ENCODE assay signal across 9 cellular contexts in genomic region chr1:167617950-167618269, GRCh38. TPM values are rescaled to one million over a fixed set of nuclear protein-coding genes. Genes with fewer than 3 reads are reported as not detected.
DNase-seq lines count a peak whose midpoint lies in the region; ATAC-seq, FAIRE-seq and TF ChIP-seq lines count a peak whose summit lies in the region.
"Had no signal": no experiment of that assay in that cellular context is flagged by ENCODE, and none has a peak within 500 bp of the region (broad histone marks: within the 10 kb centered on the region; RNA-seq: fewer than 3 reads in every experiment).

No MANE protein-coding gene starts in this region.

- FAIRE-seq in kidney (lab: Jason Lieb, UNC) = no peak

- POLR2A ChIA-PET in activated CD8-positive, alpha-beta T cell treated with anti-CD3 and anti-CD28 coated beads for 36 hours (lab: Charles Lee) = interaction anchor here (0.8 to 3.6 kb wide), 3 partner anchors 10 to 61 kb away, joined by 3 to 21 read pairs (median 3); no protein-coding TSS in a partner anchor

- no peaks in the 10 kb centered on the region for H3K36me3 ChIP-seq in kidney (ENCODE audit: control insufficient read depth in 1 of 2, insufficient read depth in 2 of 2, low read length in 2 of 2)

- H3K27ac Mint-ChIP-seq in activated naive CD4-positive, alpha-beta T cell treated with anti-CD3 and anti-CD28 coated beads, Interleukin-2, amount 10 ng/mL, durations not matched to agents 7 days and 5 days = peak overlapping the region; percentile 95
- peak overlapping the region; percentile 86 for H3K27ac Mint-ChIP-seq in activated CD8-positive, alpha-beta T cell treated with anti-CD3 and anti-CD28 coated beads for 36 hours

- H3K9me3 Mint-ChIP-seq in activated naive CD4-positive, alpha-beta T cell treated with anti-CD3 and anti-CD28 coated beads, Interleukin-2, amount 10 ng/mL, durations not matched to agents 7 days and 5 days = peaks cover 8% of the 10 kb centered on the region
- H3K9me3 Mint-ChIP-seq in activated CD8-positive, alpha-beta T cell treated with anti-CD3 and anti-CD28 coated beads for 36 hours = peaks cover 7% of the 10 kb centered on the region

- H3K27me3 Mint-ChIP-seq in activated naive CD4-positive, alpha-beta T cell treated with anti-CD3 and anti-CD28 coated beads, Interleukin-2, amount 10 ng/mL, durations not matched to agents 7 days and 5 days = no peaks in the 10 kb centered on the region
- H3K27me3 Mint-ChIP-seq in activated CD8-positive, alpha-beta T cell treated with anti-CD3 and anti-CD28 coated beads for 36 hours = no peaks in the 10 kb centered on the region

- peaks cover 8 to 13% of the 10 kb centered on the region in 2 donors for H3K4me1 ChIP-seq in kidney (ENCODE audit: control insufficient read depth in 1 of 2, insufficient read depth in 1 of 2, low read depth in 1 of 2, low read length in 2 of 2)

- peaks cover 71% of the 10 kb centered on the region for H3K4me1 Mint-ChIP-seq in activated naive CD4-positive, alpha-beta T cell treated with anti-CD3 and anti-CD28 coated beads, Interleukin-2, amount 10 ng/mL, durations not matched to agents 7 days and 5 days
- H3K4me1 Mint-ChIP-seq in activated CD8-positive, alpha-beta T cell treated with anti-CD3 and anti-CD28 coated beads for 36 hours (ENCODE audit: low read depth) = peaks cover 45% of the 10 kb centered on the region

- intact Hi-C loops in activated CD8-positive, alpha-beta T cell treated with anti-CD3 and anti-CD28 coated beads for 36 hours (cut with micrococcal nuclease) = no loop called here
- intact Hi-C loops in kidney (cut with DNase I) = no loop called here

- H3K9me3 ChIP-seq in kidney (ENCODE audit: control insufficient read depth in 1 of 2, low read length in 2 of 2) = peaks cover 0 to 3% of the 10 kb centered on the region in 2 donors

- H3K9ac ChIP-seq in kidney (ENCODE audit: low read length in 2 of 2) = no peak overlapping the region

- ATAC-seq in activated CD8-positive, alpha-beta T cell treated with anti-CD3 and anti-CD28 coated beads for 36 hours = no peak
- ATAC-seq in GM19328 (IDR thresholded peaks at IDR 0.05; ENCODE audit: unreplicated experiment) (no peak), HG02759 (IDR thresholded peaks at IDR 0.05; ENCODE audit: unreplicated experiment) (no peak), GM18870 (IDR thresholded peaks at IDR 0.05; ENCODE audit: unreplicated experiment) (no peak)

- no peak for TF ChIP-seq CTCF in activated CD8-positive, alpha-beta T cell treated with anti-CD3 and anti-CD28 coated beads for 36 hours (IDR thresholded peaks at IDR 0.05)
- no peak for TF ChIP-seq CTCF in kidney (IDR thresholded peaks at IDR 0.05; ENCODE audit: borderline replicate concordance, extremely low read depth, insufficient read depth)

- H3K4me3 ChIP-seq in kidney (ENCODE audit: low read length in 2 of 2) = no peak overlapping the region

- CTCF ChIA-PET in activated naive CD4-positive, alpha-beta T cell treated with anti-CD3 and anti-CD28 coated beads, Interleukin-2, amount 10 ng/mL, durations not matched to agents 7 days and 5 days (lab: Charles Lee) = interaction anchor here (1.3 to 3.4 kb wide), 4 partner anchors 13 to 17 kb away, joined by 3 to 33 read pairs (median 16); no protein-coding TSS in a partner anchor
- CTCF ChIA-PET in activated CD8-positive, alpha-beta T cell treated with anti-CD3 and anti-CD28 coated beads for 36 hours (lab: Charles Lee) = interaction anchor here (2.5 to 3.5 kb wide), 2 partner anchors 17 to 70 kb away, joined by 13 to 22 read pairs; no protein-coding TSS in a partner anchor

- peak overlapping the region; percentile 75 for H3K4me3 Mint-ChIP-seq in activated naive CD4-positive, alpha-beta T cell treated with anti-CD3 and anti-CD28 coated beads, Interleukin-2, amount 10 ng/mL, durations not matched to agents 7 days and 5 days
- no peak overlapping the region for H3K4me3 Mint-ChIP-seq in activated CD8-positive, alpha-beta T cell treated with anti-CD3 and anti-CD28 coated beads for 36 hours

- peaks cover 14% of the 10 kb centered on the region for H3K36me3 Mint-ChIP-seq in activated naive CD4-positive, alpha-beta T cell treated with anti-CD3 and anti-CD28 coated beads, Interleukin-2, amount 10 ng/mL, durations not matched to agents 7 days and 5 days
- peaks cover 5% of the 10 kb centered on the region for H3K36me3 Mint-ChIP-seq in activated CD8-positive, alpha-beta T cell treated with anti-CD3 and anti-CD28 coated beads for 36 hours (ENCODE audit: low read depth)

- H3K27ac ChIP-seq in kidney (ENCODE audit: low read depth in 2 of 2, low read length in 2 of 2) (peak overlapping the region; percentile 22 to 84), substantia nigra (ENCODE audit: low read depth, low read length, poor library complexity, severe bottlenecking) (peak overlapping the region; percentile 28)

- no peak for DNase-seq in activated naive CD4-positive, alpha-beta T cell treated with anti-CD3 and anti-CD28 coated beads, Interleukin-2, amount 10 ng/mL, durations not matched to agents 7 days and 5 days
- no peak for DNase-seq in activated naive CD4-positive, alpha-beta T cell treated with anti-CD3 and anti-CD28 coated beads, Interleukin-2, amount 50 U/mL, for 16 hours
- no peak for DNase-seq in activated CD8-positive, alpha-beta T cell treated with anti-CD3 and anti-CD28 coated beads for 36 hours
- DNase-seq in kidney = no peak
- DNase-seq in substantia nigra (lab: John Stamatoyannopoulos, UW) = no peak
- DNase-seq: NCI-H2029 had no signal

RNA-seq across cellular contexts. Expression of gene RCSD1, which starts 12.1 kb away (rescaled TPM):
- 10 to 100 TPM; 66.4 to 67.9 TPM for total RNA-seq in activated CD8-positive, alpha-beta T cell treated with anti-CD3 and anti-CD28 coated beads for 36 hours
- total RNA-seq in kidney = 18.3 TPM
- polyA plus RNA-seq in kidney (ENCODE audit: insufficient read depth, low read depth, low replicate concordance) = 3.9 TPM
